In genomic region chr10:110167149-110167548, GRCh38 we compare ENCODE assay signal across 25 cellular contexts.
"Had no signal": no experiment of that assay in that cellular context is flagged by ENCODE, and none has a peak within 500 bp of the region (broad histone marks: within the 10 kb centered on the region; RNA-seq: fewer than 3 reads in every experiment).

No MANE protein-coding gene starts in this region.

- H3K27ac Mint-ChIP-seq: activated CD4-positive, alpha-beta memory T cell treated with anti-CD3 and anti-CD28 coated beads for 36 hours; activated CD4-positive, alpha-beta T cell treated with anti-CD3 and anti-CD28 coated beads for 36 hours; activated CD4-positive, alpha-beta T cell treated with anti-CD3 and anti-CD28 coated beads, Interleukin-2, amount 10 ng/mL, durations not matched to agents 24 days and 14 days; activated naive CD4-positive, alpha-beta T cell treated with anti-CD3 and anti-CD28 coated beads, Interleukin-2, amount 10 ng/mL, durations not matched to agents 7 days and 5 days; activated naive CD8-positive, alpha-beta T cell; activated T-helper 1 cell treated with anti-CD3 and anti-CD28 coated beads, Interleukin-12 subunit alpha, Interleukin-12 subunit beta, Interleukin-2, Interleukin-4 antibody, amounts not matched to agents 30 ng/mL and 10 ng/mL and 1 ng/mL, durations not matched to agents 14 hours and 24 hours and 36 hours; activated T-helper 2 cell treated with anti-CD3 and anti-CD28 coated beads, Interferon-gamma antibody, Interleukin-2, Interleukin-4, amounts not matched to agents 10 μg/mL and 5 μg/mL and 100 μg/mL, durations not matched to agents 14 hours and 24 hours and 36 hours; effector memory CD8-positive, alpha-beta T cell had no signal

- H3K36me3 ChIP-seq: brain microvascular endothelial cell, esophagus squamous epithelium, gastroesophageal sphincter had no signal

- DNase-seq: activated CD4-positive, alpha-beta memory T cell treated with anti-CD3 and anti-CD28 coated beads for 36 hours; activated CD4-positive, alpha-beta T cell treated with anti-CD3 and anti-CD28 coated beads for 36 hours; activated CD4-positive, alpha-beta T cell treated with anti-CD3 and anti-CD28 coated beads, Interleukin-2, amount 10 ng/mL, durations not matched to agents 24 days and 14 days; activated CD4-positive, CD25-positive, alpha-beta regulatory T cell; activated CD4-positive, CD25-positive, alpha-beta regulatory T cell treated with anti-CD3 and anti-CD28 coated beads, Interleukin-2, amount 50 U/mL, for 72 hours; activated CD8-positive, alpha-beta memory T cell treated with anti-CD3 and anti-CD28 coated beads for 24 hours; activated effector memory CD4-positive, alpha-beta T cell treated with anti-CD3 and anti-CD28 coated beads, Interleukin-2, amount 50 U/mL, for 16 hours; activated naive CD4-positive, alpha-beta T cell treated with anti-CD3 and anti-CD28 coated beads, Interleukin-2, amount 10 ng/mL, durations not matched to agents 7 days and 5 days; activated T-cell treated with anti-CD3 and anti-CD28 coated beads, Interleukin-2, amount 50 U/mL, for 4 hours; amniotic stem cell; anterior cingulate cortex; brain microvascular endothelial cell; dermis blood vessel endothelial cell; effector CD4-positive, alpha-beta T cell; effector memory CD8-positive, alpha-beta T cell; erythroblast; esophagus squamous epithelium; foreskin melanocyte; T-helper 2 cell had no signal

- H3K9me3 ChIP-seq: esophagus squamous epithelium, gastroesophageal sphincter had no signal

- H3K9me3 Mint-ChIP-seq: activated CD4-positive, alpha-beta memory T cell treated with anti-CD3 and anti-CD28 coated beads for 36 hours; activated CD4-positive, alpha-beta T cell treated with anti-CD3 and anti-CD28 coated beads, Interleukin-2, amount 10 ng/mL, durations not matched to agents 24 days and 14 days; activated naive CD4-positive, alpha-beta T cell treated with anti-CD3 and anti-CD28 coated beads, Interleukin-2, amount 10 ng/mL, durations not matched to agents 7 days and 5 days; activated T-cell treated with anti-CD3 and anti-CD28 coated beads, Interleukin-2, amount 50 U/mL, for 4 hours; activated T-helper 1 cell treated with anti-CD3 and anti-CD28 coated beads, Interleukin-12 subunit alpha, Interleukin-12 subunit beta, Interleukin-2, Interleukin-4 antibody, amounts not matched to agents 30 ng/mL and 10 ng/mL and 1 ng/mL, durations not matched to agents 14 hours and 24 hours and 36 hours; activated T-helper 2 cell treated with anti-CD3 and anti-CD28 coated beads, Interferon-gamma antibody, Interleukin-2, Interleukin-4, amounts not matched to agents 10 μg/mL and 5 μg/mL and 100 μg/mL, durations not matched to agents 14 hours and 24 hours and 36 hours; central memory CD8-positive, alpha-beta T cell; effector memory CD8-positive, alpha-beta T cell had no signal

- H3K27ac ChIP-seq: brain microvascular endothelial cell, coronary artery, esophagus squamous epithelium, gastroesophageal sphincter had no signal

- H3K4me3 ChIP-seq: coronary artery, esophagus squamous epithelium, gastroesophageal sphincter had no signal

- ATAC-seq: activated CD4-positive, alpha-beta T cell treated with anti-CD3 and anti-CD28 coated beads for 36 hours; activated T-cell treated with anti-CD3 and anti-CD28 coated beads, Interleukin-2, amount 50 U/mL, for 4 hours; effector memory CD8-positive, alpha-beta T cell; gastroesophageal sphincter had no signal

- H3K4me3 Mint-ChIP-seq: activated CD4-positive, alpha-beta memory T cell treated with anti-CD3 and anti-CD28 coated beads for 36 hours; activated CD4-positive, alpha-beta T cell treated with anti-CD3 and anti-CD28 coated beads for 36 hours; activated CD4-positive, alpha-beta T cell treated with anti-CD3 and anti-CD28 coated beads, Interleukin-2, amount 10 ng/mL, durations not matched to agents 24 days and 14 days; activated naive CD4-positive, alpha-beta T cell treated with anti-CD3 and anti-CD28 coated beads, Interleukin-2, amount 10 ng/mL, durations not matched to agents 7 days and 5 days; activated naive CD8-positive, alpha-beta T cell; activated T-cell treated with anti-CD3 and anti-CD28 coated beads, Interleukin-2, amount 50 U/mL, for 4 hours; activated T-helper 1 cell treated with anti-CD3 and anti-CD28 coated beads, Interleukin-12 subunit alpha, Interleukin-12 subunit beta, Interleukin-2, Interleukin-4 antibody, amounts not matched to agents 30 ng/mL and 10 ng/mL and 1 ng/mL, durations not matched to agents 14 hours and 24 hours and 36 hours; central memory CD8-positive, alpha-beta T cell; effector memory CD8-positive, alpha-beta T cell had no signal

- H3K36me3 Mint-ChIP-seq: activated CD4-positive, alpha-beta memory T cell treated with anti-CD3 and anti-CD28 coated beads for 36 hours; activated naive CD4-positive, alpha-beta T cell treated with anti-CD3 and anti-CD28 coated beads, Interleukin-2, amount 10 ng/mL, durations not matched to agents 7 days and 5 days; activated naive CD8-positive, alpha-beta T cell had no signal
